ENCODE assay signal across 9 cellular contexts in genomic region chr1:175731581-175731980, GRCh38. TPM values are rescaled to one million over a fixed set of nuclear protein-coding genes. Genes with fewer than 3 reads are reported as not detected.
"Had no signal": no experiment of that assay in that cellular context is flagged by ENCODE, and none has a peak within 500 bp of the region (broad histone marks: within the 10 kb centered on the region; RNA-seq: fewer than 3 reads in every experiment).

No MANE protein-coding gene starts in this region.

- DNase-seq: GM23248, GOT3, H7, HFFc6, KBM-7 had no signal

- ATAC-seq: HCT116, HepG2 had no signal

RNA-seq across cellular contexts. Expression of gene TNR, which starts 11.8 kb away (rescaled TPM):
- total RNA-seq: GM23248, H4, H7, HepG2, HFFc6, HT1080 had no signal
